ENCODE assay signal across 9 cellular contexts in the genomic region with DNA sequence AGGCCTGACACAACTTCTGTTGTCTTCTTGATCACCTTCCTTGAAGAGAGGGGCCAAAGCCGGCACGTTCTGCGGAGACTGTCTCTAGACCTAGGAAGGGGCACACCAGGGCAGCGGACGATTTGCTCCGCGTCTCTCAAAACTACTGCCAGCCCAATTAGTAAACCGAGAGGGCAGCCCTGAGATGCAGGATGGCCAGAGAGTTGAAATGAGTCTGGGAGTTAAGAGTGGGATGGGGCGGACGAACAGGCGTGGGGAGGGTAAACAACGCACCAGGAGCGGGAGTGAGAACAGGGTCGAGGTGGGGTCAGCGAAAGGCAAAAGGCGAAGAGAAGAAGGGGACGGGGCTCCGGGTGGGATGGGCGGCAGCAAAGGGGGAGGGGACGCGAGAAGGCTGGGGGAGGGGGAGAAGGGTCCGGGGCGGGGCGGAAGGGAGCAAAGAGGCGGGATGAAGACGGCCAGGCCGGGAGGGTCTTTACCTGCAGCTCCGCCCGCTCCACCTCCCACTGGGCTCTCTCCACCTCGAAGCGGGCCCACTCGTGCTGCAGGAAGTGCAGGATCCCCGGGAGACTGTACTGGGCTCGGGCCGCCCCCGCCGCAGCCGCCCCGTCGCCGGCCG. TPM values are rescaled to one million over a fixed set of nuclear protein-coding genes. Genes with fewer than 3 reads are reported as not detected.
DNase-seq lines count a peak whose midpoint lies in the region; ATAC-seq, FAIRE-seq and TF ChIP-seq lines count a peak whose summit lies in the region.
"Had no signal": no experiment of that assay in that cellular context is flagged by ENCODE, and none has a peak within 500 bp of the region (broad histone marks: within the 10 kb centered on the region; RNA-seq: fewer than 3 reads in every experiment).

No MANE protein-coding gene starts in this region.

- H3K4me3 Mint-ChIP-seq in WTC11, result peak overlapping the region; percentile 94
- peak overlapping the region; percentile 98 for H3K4me3 Mint-ChIP-seq in memory B cell

- in situ Hi-C loops in G401 (cut with HindIII; ENCODE audit: low sequenced_read_pairs), result no loop called here

- H3K27ac ChIP-seq in KOPT-K1 (ENCODE audit: low read depth, low read length, poor library complexity, severe bottlenecking), result peak overlapping the region; percentile 88

- peak; percentile 28 for DNase-seq in G401 (ENCODE audit: low spot score)
- DNase-seq in WTC11 (ENCODE audit: low spot score), result peak; percentile 82
- DNase-seq in dermis blood vessel endothelial cell, result peak; percentile 35
- DNase-seq in memory B cell (ENCODE audit: low spot score in 2 of 2), result peak in 1 of 2 donors; percentile 25
- peak; percentile 8 to 52 for DNase-seq in stimulated activated CD8-positive, alpha-beta memory T cell treated with anti-CD3 and anti-CD28 coated beads, Interleukin-7, amount 100 ng/mL, for 4 hours (ENCODE audit: low read depth in 2 of 2)
- no peak for DNase-seq in D721Med (ENCODE audit: insufficient read length, low spot score)

- TF ChIP-seq CTCF in WTC11 (IDR thresholded peaks at IDR 0.05) (no peak), D721Med (IDR thresholded peaks at IDR 0.05; ENCODE audit: insufficient read depth, missing control alignments) (no peak)

- peak; percentile 26 for ATAC-seq in GM21737 (IDR thresholded peaks at IDR 0.05; ENCODE audit: unreplicated experiment)
- peak; percentile 67 for ATAC-seq in WTC11
- ATAC-seq in memory B cell (ENCODE audit: low read depth), result no peak

- H3K27ac Mint-ChIP-seq in WTC11, result peak overlapping the region; percentile 95
- peak overlapping the region; percentile 96 for H3K27ac Mint-ChIP-seq in memory B cell

- POLR2A ChIA-PET in WTC11 (lab: Charles Lee), result interaction anchor here (0.6 kb wide), 1 partner anchor 122 kb away, joined by 3 read pairs; no protein-coding TSS in a partner anchor

- no peak for FAIRE-seq in D721Med (lab: Jason Lieb, UNC)
- FAIRE-seq: frontal cortex had no signal

- H3K36me3 Mint-ChIP-seq in WTC11 (no peaks in the 10 kb centered on the region), memory B cell (peaks cover 8% of the 10 kb centered on the region)

- H3K4me1 Mint-ChIP-seq in WTC11 (peaks cover 62% of the 10 kb centered on the region), memory B cell (peaks cover 36% of the 10 kb centered on the region)

- H3K9me3 Mint-ChIP-seq in WTC11, result no peaks in the 10 kb centered on the region
- no peaks in the 10 kb centered on the region for H3K9me3 Mint-ChIP-seq in memory B cell

- CTCF ChIA-PET in WTC11 (lab: Charles Lee), result interaction anchor here (1.6 kb wide), 1 partner anchor 147 kb away, joined by 5 read pairs; no protein-coding TSS in a partner anchor

- H3K27me3 Mint-ChIP-seq in WTC11 (ENCODE audit: low read depth) (no peaks in the 10 kb centered on the region; the same call in 1 of the 2 replicates), memory B cell (no peaks in the 10 kb centered on the region)

- no peaks in the 10 kb centered on the region for H3K9me3 ChIP-seq in KOPT-K1 (ENCODE audit: insufficient read depth, low read length, poor library complexity, severe bottlenecking)

- H3K36me3 ChIP-seq in KOPT-K1 (ENCODE audit: insufficient read depth, low read length), result peaks cover 9% of the 10 kb centered on the region; the same call in 1 of the 2 replicates

TF ChIP-seq in WTC11, 78 proteins besides CTCF, POLR2A, EP300 and RAD21 (continues in another document):
- TF ChIP-seq ELF4 (CRISPR knock-in tag; IDR thresholded peaks at IDR 0.05; ENCODE audit: low read depth) (no peak), FOXK1 (CRISPR knock-in tag; IDR thresholded peaks at IDR 0.05) (peak; percentile 67), E2F1 (CRISPR knock-in tag; IDR thresholded peaks at IDR 0.05) (no peak), TEAD4 (CRISPR knock-in tag; IDR thresholded peaks at IDR 0.05) (no peak), NR1H2 (CRISPR knock-in tag; IDR thresholded peaks at IDR 0.05) (no peak), SP1 (CRISPR knock-in tag; conservative IDR thresholded peaks at IDR 0.05) (peak; percentile 39; the same call in 1 of the 2 replicates), GRHL2 (CRISPR knock-in tag; IDR thresholded peaks at IDR 0.05; ENCODE audit: insufficient replicate concordance, severe bottlenecking) (no peak), ZBTB43 (CRISPR knock-in tag; IDR thresholded peaks at IDR 0.05) (0 out of 2 replicates have a peak, but pooled peaks have one; percentile 38), IRF1 (CRISPR knock-in tag; IDR thresholded peaks at IDR 0.05) (no peak), NR2C2 (CRISPR knock-in tag; IDR thresholded peaks at IDR 0.05) (no peak), E2F4 (CRISPR knock-in tag; IDR thresholded peaks at IDR 0.05; ENCODE audit: borderline replicate concordance, low read depth) (0 out of 2 replicates have a peak, but pooled peaks have one; percentile 6), MYBL2 (CRISPR knock-in tag; IDR thresholded peaks at IDR 0.05) (0 out of 2 replicates have a peak, but pooled peaks have one; percentile 5), TP53 (CRISPR knock-in tag; IDR thresholded peaks at IDR 0.05) (0 out of 2 replicates have a peak, but pooled peaks have one; percentile 6)
- TF ChIP-seq, protein P1, sequence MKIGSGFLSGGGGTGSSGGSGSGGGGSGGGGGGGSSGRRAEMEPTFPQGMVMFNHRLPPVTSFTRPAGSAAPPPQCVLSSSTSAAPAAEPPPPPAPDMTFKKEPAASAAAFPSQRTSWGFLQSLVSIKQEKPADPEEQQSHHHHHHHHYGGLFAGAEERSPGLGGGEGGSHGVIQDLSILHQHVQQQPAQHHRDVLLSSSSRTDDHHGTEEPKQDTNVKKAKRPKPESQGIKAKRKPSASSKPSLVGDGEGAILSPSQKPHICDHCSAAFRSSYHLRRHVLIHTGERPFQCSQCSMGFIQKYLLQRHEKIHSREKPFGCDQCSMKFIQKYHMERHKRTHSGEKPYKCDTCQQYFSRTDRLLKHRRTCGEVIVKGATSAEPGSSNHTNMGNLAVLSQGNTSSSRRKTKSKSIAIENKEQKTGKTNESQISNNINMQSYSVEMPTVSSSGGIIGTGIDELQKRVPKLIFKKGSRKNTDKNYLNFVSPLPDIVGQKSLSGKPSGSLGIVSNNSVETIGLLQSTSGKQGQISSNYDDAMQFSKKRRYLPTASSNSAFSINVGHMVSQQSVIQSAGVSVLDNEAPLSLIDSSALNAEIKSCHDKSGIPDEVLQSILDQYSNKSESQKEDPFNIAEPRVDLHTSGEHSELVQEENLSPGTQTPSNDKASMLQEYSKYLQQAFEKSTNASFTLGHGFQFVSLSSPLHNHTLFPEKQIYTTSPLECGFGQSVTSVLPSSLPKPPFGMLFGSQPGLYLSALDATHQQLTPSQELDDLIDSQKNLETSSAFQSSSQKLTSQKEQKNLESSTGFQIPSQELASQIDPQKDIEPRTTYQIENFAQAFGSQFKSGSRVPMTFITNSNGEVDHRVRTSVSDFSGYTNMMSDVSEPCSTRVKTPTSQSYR (CRISPR knock-in tag; IDR thresholded peaks at IDR 0.05), result no peak

RNA-seq across cellular contexts. Expression of gene STRN, which starts 0.5 kb away (rescaled TPM):
- 3.8 and 6.6 TPM in 2 replicates for total RNA-seq in G401 (2014; rRNA removed; shearing (Covaris generic))
- total RNA-seq in WTC11 (2021) (31.1 to 34.7 TPM (median 31.3 TPM) in 3 replicates), dermis blood vessel endothelial cell (24.7 and 52.0 TPM in 2 replicates)
